Comparison of ENCODE assay signal across 8 cellular contexts in genomic region chr1:156212833-156213643, GRCh38.
A peak's percentile ranks its signal among the peaks of the same experiment; 100 is the strongest.
DNase-seq lines count a peak whose midpoint lies in the region; ATAC-seq and FAIRE-seq lines count a peak whose summit lies in the region.

A gene with protein sequence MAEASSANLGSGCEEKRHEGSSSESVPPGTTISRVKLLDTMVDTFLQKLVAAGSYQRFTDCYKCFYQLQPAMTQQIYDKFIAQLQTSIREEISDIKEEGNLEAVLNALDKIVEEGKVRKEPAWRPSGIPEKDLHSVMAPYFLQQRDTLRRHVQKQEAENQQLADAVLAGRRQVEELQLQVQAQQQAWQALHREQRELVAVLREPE (plus strand): TSS chr1:156213007. CDS start chr1:156213016, 9 bp downstream.

- no peaks in the 10 kb centered on the region for H3K9me3 ChIP-seq in effector memory CD4-positive, alpha-beta T cell (ENCODE audit: control insufficient read depth, low read length)

- H3K36me3 ChIP-seq in effector memory CD4-positive, alpha-beta T cell (ENCODE audit: control insufficient read depth, insufficient read depth, low read length), result peaks cover 18% of the 10 kb centered on the region

- H3K27me3 ChIP-seq in effector memory CD4-positive, alpha-beta T cell (replicated peaks; ENCODE audit: control insufficient read depth, insufficient read depth, low read length, poor library complexity, severe bottlenecking), result no peaks in the 10 kb centered on the region

- DNase-seq in COLO668 (lab: John Stamatoyannopoulos, UW; ENCODE audit: unreplicated experiment) (peak; percentile 98), HTR-8/SVneo (ENCODE audit: insufficient read length, low spot score) (peak; percentile 97), NOMO-1 treated with DMSO at 0.1 percent for 48 hours (lab: John Stamatoyannopoulos, UW; ENCODE audit: unreplicated experiment) (peak; percentile 92), medulla oblongata (ENCODE audit: extremely low spot score) (peak; percentile 98)
- DNase-seq in activated CD8-positive, alpha-beta memory T cell treated with anti-CD3 and anti-CD28 coated beads for 4 hours (ENCODE audit: low read depth in 2 of 2), result peak; percentile 91 to 93
- peak; percentile 87 to 95 (median 93) for DNase-seq in effector memory CD4-positive, alpha-beta T cell
- DNase-seq in stimulated activated CD4-positive, alpha-beta T cell treated with anti-CD3 and anti-CD28 coated beads, TNF-alpha, amount 100 ng/mL, for 48 hours (ENCODE audit: low read depth in 3 of 3), result peak; percentile 95 to 97 (median 95)

- H3K27ac ChIP-seq in effector memory CD4-positive, alpha-beta T cell (ENCODE audit: insufficient read depth, low read length, poor library complexity, severe bottlenecking), result peak within 1 kb of the TSS; percentile 94

- no peak for FAIRE-seq in HTR-8/SVneo (lab: Jason Lieb, UNC)

- H3K4me1 ChIP-seq in effector memory CD4-positive, alpha-beta T cell (ENCODE audit: control insufficient read depth, insufficient read depth, low read length, poor library complexity, severe bottlenecking), result peaks cover 17% of the 10 kb centered on the region

- peak within 1 kb of the TSS; percentile 77 for H3K4me3 ChIP-seq in effector memory CD4-positive, alpha-beta T cell (ENCODE audit: insufficient read depth, low read depth, low read length, poor library complexity, severe bottlenecking)

- ATAC-seq in GM21360 (IDR thresholded peaks at IDR 0.05; ENCODE audit: unreplicated experiment), result peak; percentile 84

Comparison
In these comparisons a context has a peak if more than half of its experiments do, and no peak if none do; other contexts are left out.
1. Peak in every context shown above with its lines: DNase-seq, ATAC-seq, H3K4me3 ChIP-seq and H3K27ac ChIP-seq.